19 cellular contexts compared by ENCODE assay signal in the genomic region with DNA sequence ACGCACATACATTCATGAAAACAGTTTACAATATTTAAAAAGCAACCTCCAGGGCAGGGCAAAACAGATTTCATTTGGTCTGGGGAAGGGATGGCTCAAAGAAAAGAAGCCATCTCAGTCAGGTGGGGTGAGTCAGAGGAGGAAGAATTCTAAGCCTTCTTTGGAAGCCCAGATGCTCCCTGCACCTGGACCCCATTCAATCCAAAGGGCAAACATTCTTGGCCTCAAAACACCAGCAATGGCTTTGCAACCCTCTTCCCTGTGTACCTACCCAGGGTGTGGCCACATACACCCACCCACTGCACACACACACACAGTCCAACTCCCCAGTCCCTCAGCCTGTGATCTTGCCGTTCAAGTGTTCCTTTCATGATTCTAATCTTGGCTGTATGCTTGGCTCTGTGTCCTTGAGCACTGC. TPM values are rescaled to one million over a fixed set of nuclear protein-coding genes. Genes with fewer than 3 reads are reported as not detected.
DNase-seq lines count a peak whose midpoint lies in the region; ATAC-seq and TF ChIP-seq lines count a peak whose summit lies in the region.
"Had no signal": no experiment of that assay in that cellular context is flagged by ENCODE, and none has a peak within 500 bp of the region (broad histone marks: within the 10 kb centered on the region; RNA-seq: fewer than 3 reads in every experiment).

No MANE protein-coding gene starts in this region.

- H3K4me2 ChIP-seq in HCT116 (ENCODE audit: low read length) = no peak overlapping the region; the same call in 1 of the 2 replicates
- H3K4me2 ChIP-seq: SK-N-SH had no signal

- peaks cover 18% of the 10 kb centered on the region for H3K27me3 Mint-ChIP-seq in endothelial cell (ENCODE audit: unreplicated experiment)
- peaks cover 37% of the 10 kb centered on the region for H3K27me3 Mint-ChIP-seq in CD4-positive, alpha-beta T cell
- H3K27me3 Mint-ChIP-seq in effector memory CD8-positive, alpha-beta T cell = peaks cover 34 to 58% of the 10 kb centered on the region in 2 donors

- RAD21 ChIA-PET in HCT116 (lab: Charles Lee; ENCODE audit: low non-redundant PET in 1 of 2, low total read pairs in 2 of 2, uncharacterized antibody in 2 of 2, unreplicated experiment in 2 of 2) = no interaction called here

- no TSS peak for BruUV-seq in HCT116 (replicated peaks; lab: Mats Ljungman, UMichigan)

- H3K4me1 Mint-ChIP-seq in endothelial cell (ENCODE audit: unreplicated experiment) = peaks cover 54% of the 10 kb centered on the region
- H3K4me1 Mint-ChIP-seq in CD4-positive, alpha-beta T cell (ENCODE audit: low read depth) = no peaks in the 10 kb centered on the region
- H3K4me1 Mint-ChIP-seq in effector memory CD8-positive, alpha-beta T cell (ENCODE audit: low read depth in 2 of 2) = no peaks in the 10 kb centered on the region
- H3K4me1 Mint-ChIP-seq: activated naive CD8-positive, alpha-beta T cell treated with anti-CD3 and anti-CD28 coated beads, Interleukin-2, amount 10 ng/mL, durations not matched to agents 7 days and 5 days had no signal

- H3K4me1 ChIP-seq in HCT116 (ENCODE audit: control insufficient read depth in 1 of 2, insufficient read depth in 2 of 2, low read length in 2 of 2) = peaks cover 2 to 7% of the 10 kb centered on the region in 2 experiments; a peak in 1 of 4 replicates

- H3K36me3 Mint-ChIP-seq in endothelial cell (ENCODE audit: low read depth, unreplicated experiment) = peaks cover 27% of the 10 kb centered on the region
- H3K36me3 Mint-ChIP-seq in CD4-positive, alpha-beta T cell (ENCODE audit: low read depth) = no peaks in the 10 kb centered on the region
- H3K36me3 Mint-ChIP-seq in effector memory CD8-positive, alpha-beta T cell (ENCODE audit: insufficient read depth) = no peaks in the 10 kb centered on the region
- H3K36me3 Mint-ChIP-seq: activated naive CD8-positive, alpha-beta T cell treated with anti-CD3 and anti-CD28 coated beads, Interleukin-2, amount 10 ng/mL, durations not matched to agents 7 days and 5 days; CD4-positive, alpha-beta memory T cell had no signal

- H3K36me3 ChIP-seq in HCT116 (ENCODE audit: control insufficient read depth in 1 of 2, insufficient read depth in 2 of 2, low read length in 2 of 2) = no peaks in the 10 kb centered on the region
- H3K36me3 ChIP-seq: vagina, WERI-Rb-1 had no signal

- H3K9ac ChIP-seq in HCT116 (ENCODE audit: low read length) = no peak overlapping the region
- H3K9ac ChIP-seq: SK-N-SH had no signal

- no peaks in the 10 kb centered on the region for H3K9me2 ChIP-seq in HCT116 (ENCODE audit: insufficient read depth)
- H3K9me2 ChIP-seq: SK-N-SH had no signal

- POLR2A ChIA-PET in HCT116 (lab: Charles Lee) = no interaction called here
- POLR2A ChIA-PET in CD4-positive, alpha-beta T cell (lab: Charles Lee) = no interaction called here

- peak overlapping the region; percentile 38 for H3K27ac Mint-ChIP-seq in endothelial cell (ENCODE audit: unreplicated experiment)
- H3K27ac Mint-ChIP-seq in CD4-positive, alpha-beta T cell = no peak overlapping the region
- no peak overlapping the region for H3K27ac Mint-ChIP-seq in effector memory CD8-positive, alpha-beta T cell
- H3K27ac Mint-ChIP-seq: activated naive CD8-positive, alpha-beta T cell treated with anti-CD3 and anti-CD28 coated beads, Interleukin-2, amount 10 ng/mL, durations not matched to agents 7 days and 5 days; CD4-positive, alpha-beta memory T cell; T-helper 2 cell treated with Interferon-gamma antibody and Interleukin-4, amounts not matched to agents 5 μg/mL and 100 μg/mL, for 36 hours had no signal

- H3K4me3 ChIP-seq in HCT116 (replicated peaks in 1 of 2; ENCODE audit: low read depth in 1 of 2, low read length in 2 of 2) = no peak overlapping the region
- H3K4me3 ChIP-seq: vagina had no signal

- no peak for TF ChIP-seq POLR2A in HCT116 (IDR thresholded peaks at IDR 0.05; ENCODE audit: borderline replicate concordance, extremely low read depth, insufficient read depth, insufficient read length)

- peak; percentile 63; the same call in 1 of the 2 replicates for ATAC-seq in HCT116
- no peak for ATAC-seq in CD4-positive, alpha-beta T cell (ENCODE audit: poor library complexity)
- no peak for ATAC-seq in effector memory CD8-positive, alpha-beta T cell (replicated peaks)

- H3K9me3 Mint-ChIP-seq in endothelial cell (ENCODE audit: unreplicated experiment) = no peaks in the 10 kb centered on the region
- no peaks in the 10 kb centered on the region for H3K9me3 Mint-ChIP-seq in CD4-positive, alpha-beta T cell
- no peaks in the 10 kb centered on the region for H3K9me3 Mint-ChIP-seq in effector memory CD8-positive, alpha-beta T cell
- H3K9me3 Mint-ChIP-seq: activated naive CD8-positive, alpha-beta T cell treated with anti-CD3 and anti-CD28 coated beads, Interleukin-2, amount 10 ng/mL, durations not matched to agents 7 days and 5 days; CD4-positive, alpha-beta memory T cell; T-helper 2 cell treated with Interferon-gamma antibody and Interleukin-4, amounts not matched to agents 5 μg/mL and 100 μg/mL, for 36 hours had no signal

- DNase-seq in HCT116 (ENCODE audit: low read depth, low spot score) = no peak
- DNase-seq in NCI-H748 treated with DMSO at 0.1 percent for 48 hours (lab: John Stamatoyannopoulos, UW) = peak; percentile 46
- no peak for DNase-seq in endothelial cell (ENCODE audit: low spot score)
- DNase-seq in renal cortical epithelial cell (ENCODE audit: low read depth) = peak; percentile 9
- no peak for DNase-seq in CD4-positive, alpha-beta T cell
- no peak for DNase-seq in effector memory CD8-positive, alpha-beta T cell
- DNase-seq in retina = no peak
- DNase-seq: activated CD4-positive, alpha-beta T cell treated with anti-CD3 and anti-CD28 coated beads, Interleukin-2, amount 50 U/mL, for 4 hours; activated naive CD8-positive, alpha-beta T cell treated with anti-CD3 and anti-CD28 coated beads, Interleukin-2, amount 10 ng/mL, durations not matched to agents 7 days and 5 days; CD4-positive, alpha-beta memory T cell; DMS79; Kasumi-1; NCI-H1092 treated with DMSO at 0.1 percent for 48 hours; NCI-H446 treated with DMSO at 0.1 percent for 48 hours; SK-N-SH; WERI-Rb-1 had no signal

- H2AFZ ChIP-seq in HCT116 (ENCODE audit: low read depth, low read length, poor library complexity, severe bottlenecking) = no peak overlapping the region

- no peak overlapping the region for H3K27ac ChIP-seq in HCT116 (ENCODE audit: low read depth, low read length)
- H3K27ac ChIP-seq in CD4-positive, alpha-beta T cell (ENCODE audit: low read depth, low read length) = no peak overlapping the region
- H3K27ac ChIP-seq: vagina, WERI-Rb-1 had no signal

- TF ChIP-seq RAD21 in HCT116 (IDR thresholded peaks at IDR 0.05; ENCODE audit: low read depth) = no peak

- no peaks in the 10 kb centered on the region for H4K20me1 ChIP-seq in HCT116 (ENCODE audit: insufficient read depth)

- H3K79me2 ChIP-seq in HCT116 (ENCODE audit: insufficient read depth, low read length) = no peaks in the 10 kb centered on the region

- intact Hi-C loops in HCT116 (cut with micrococcal nuclease) = no loop called here
- intact Hi-C loops in CD4-positive, alpha-beta T cell (cut with DNase I, micrococcal nuclease) = no loop called here

- CTCF ChIA-PET in HCT116 (lab: Charles Lee) = no interaction called here
- CTCF ChIA-PET in CD4-positive, alpha-beta T cell (lab: Charles Lee) = no interaction called here

- TF ChIP-seq CTCF in HCT116 (IDR thresholded peaks at IDR 0.05 in 2 of 3, conservative IDR thresholded peaks at IDR 0.05 in 1 of 3; ENCODE audit: borderline replicate concordance in 1 of 3, insufficient read depth in 1 of 3, low read depth in 2 of 3, low read length in 2 of 3) (no peak), endothelial cell (IDR thresholded peaks at IDR 0.05; ENCODE audit: unreplicated experiment) (no peak)
- TF ChIP-seq CTCF in CD4-positive, alpha-beta T cell (IDR thresholded peaks at IDR 0.05) = no peak

- H3K27me3 ChIP-seq in HCT116 (ENCODE audit: insufficient read depth, low read length) = no peaks in the 10 kb centered on the region; the same call in 1 of the 2 replicates
- peaks cover 33% of the 10 kb centered on the region for H3K27me3 ChIP-seq in CD4-positive, alpha-beta T cell (ENCODE audit: control insufficient read depth, insufficient read depth, low read length)
- H3K27me3 ChIP-seq: vagina had no signal

- no peaks in the 10 kb centered on the region for H3K9me3 ChIP-seq in HCT116 (ENCODE audit: control insufficient read depth in 1 of 2, insufficient read depth in 1 of 2, low read depth in 1 of 2, low read length in 2 of 2)
- H3K9me3 ChIP-seq in CD4-positive, alpha-beta T cell (ENCODE audit: control insufficient read depth, low read length) = no peaks in the 10 kb centered on the region
- H3K9me3 ChIP-seq: SK-N-SH, vagina had no signal

- H3K4me3 Mint-ChIP-seq in endothelial cell (ENCODE audit: unreplicated experiment) = peak overlapping the region; percentile 86
- no peak overlapping the region for H3K4me3 Mint-ChIP-seq in CD4-positive, alpha-beta T cell
- H3K4me3 Mint-ChIP-seq in effector memory CD8-positive, alpha-beta T cell = no peak overlapping the region
- H3K4me3 Mint-ChIP-seq: activated naive CD8-positive, alpha-beta T cell treated with anti-CD3 and anti-CD28 coated beads, Interleukin-2, amount 10 ng/mL, durations not matched to agents 7 days and 5 days; CD4-positive, alpha-beta memory T cell; T-helper 2 cell treated with Interferon-gamma antibody and Interleukin-4, amounts not matched to agents 5 μg/mL and 100 μg/mL, for 36 hours had no signal

TF ChIP-seq in HCT116, 20 proteins besides CTCF, POLR2A, EP300 and RAD21 (continues in another document):
- no peak for TF ChIP-seq ELF1 (IDR thresholded peaks at IDR 0.05; ENCODE audit: borderline replicate concordance, low read depth)
- TF ChIP-seq SIN3A (IDR thresholded peaks at IDR 0.05; ENCODE audit: low read depth) = no peak

RNA-seq across cellular contexts. Expression of a gene that starts 2.0 kb away (rescaled TPM):
- total RNA-seq in HCT116 (2021; ENCODE audit: unreplicated experiment) (not detected), endothelial cell (ENCODE audit: unreplicated experiment) (29.4 TPM), renal cortical epithelial cell (0.52 and 11.8 TPM in 2 replicates)
- not detected in 2 replicates for polyA plus RNA-seq in HCT116 (2012)
- under 1 TPM; 0.08 to 0.22 TPM for total RNA-seq in CD4-positive, alpha-beta T cell
- polyA plus RNA-seq: CD4-positive, alpha-beta memory T cell; neural cell; SK-N-SH had no signal

RNA-seq across cellular contexts. Expression of a gene that starts 28.2 kb away (rescaled TPM):
- 3.4 TPM for total RNA-seq in HCT116 (2021; ENCODE audit: unreplicated experiment)
- 3.3 and 3.6 TPM in 2 replicates for polyA plus RNA-seq in HCT116 (2012)
- total RNA-seq in endothelial cell (ENCODE audit: unreplicated experiment) = 6.5 TPM
- total RNA-seq in renal cortical epithelial cell = 4.2 and 5.0 TPM in 2 replicates
- 10 to 100 TPM; 10.7 to 10.9 TPM for total RNA-seq in CD4-positive, alpha-beta T cell

Comparison
In these comparisons a context has a peak if more than half of its experiments do, and no peak if none do; other contexts are left out.
1. DNase-seq: peak in NCI-H748 treated with DMSO at 0.1 percent for 48 hours (single experiment) and renal cortical epithelial cell (single experiment); none in HCT116 (single experiment), endothelial cell (single experiment), CD4-positive, alpha-beta T cell (0 of 10), effector memory CD8-positive, alpha-beta T cell (0 of 3) and retina (single experiment).